29 cellular contexts compared by ENCODE assay signal in the genomic region with DNA sequence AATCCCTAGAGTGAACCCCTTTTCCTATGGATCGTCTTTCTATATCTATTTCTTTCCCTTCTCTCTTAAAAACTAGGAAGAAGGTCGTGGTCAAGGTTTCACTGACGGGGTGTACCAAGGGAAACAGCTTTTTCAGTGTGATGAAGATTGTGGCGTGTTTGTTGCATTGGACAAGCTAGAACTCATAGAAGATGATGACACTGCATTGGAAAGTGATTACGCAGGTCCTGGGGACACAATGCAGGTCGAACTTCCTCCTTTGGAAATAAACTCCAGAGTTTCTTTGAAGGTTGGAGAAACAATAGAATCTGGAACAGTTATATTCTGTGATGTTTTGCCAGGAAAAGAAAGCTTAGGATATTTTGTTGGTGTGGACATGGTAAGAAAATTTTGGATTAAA. TPM values are rescaled to one million over a fixed set of nuclear protein-coding genes. Genes with fewer than 3 reads are reported as not detected.
DNase-seq lines count a peak whose midpoint lies in the region; ATAC-seq and TF ChIP-seq lines count a peak whose summit lies in the region.
"Had no signal": no experiment of that assay in that cellular context is flagged by ENCODE, and none has a peak within 500 bp of the region (broad histone marks: within the 10 kb centered on the region; RNA-seq: fewer than 3 reads in every experiment).

No MANE protein-coding gene starts in this region.

- peaks cover 50% of the 10 kb centered on the region for H3K4me1 Mint-ChIP-seq in T-helper 2 cell treated with Interferon-gamma antibody and Interleukin-4, amounts not matched to agents 5 μg/mL and 100 μg/mL, for 36 hours (ENCODE audit: low read depth)
- H3K4me1 Mint-ChIP-seq in activated naive CD8-positive, alpha-beta T cell treated with anti-CD3 and anti-CD28 coated beads, Interleukin-2, amount 10 ng/mL, durations not matched to agents 7 days and 5 days, result peaks cover 50% of the 10 kb centered on the region

- TF ChIP-seq CTCF in left ventricle myocardium inferior (IDR thresholded peaks at IDR 0.05; ENCODE audit: borderline replicate concordance) (no peak), neutrophil (IDR thresholded peaks at IDR 0.05) (no peak), omental fat pad (IDR thresholded peaks at IDR 0.05) (no peak)

- no peak overlapping the region for H3K27ac Mint-ChIP-seq in T-helper 2 cell treated with Interferon-gamma antibody and Interleukin-4, amounts not matched to agents 5 μg/mL and 100 μg/mL, for 36 hours
- peak overlapping the region; percentile 32 for H3K27ac Mint-ChIP-seq in activated naive CD8-positive, alpha-beta T cell treated with anti-CD3 and anti-CD28 coated beads, Interleukin-2, amount 10 ng/mL, durations not matched to agents 7 days and 5 days
- H3K27ac Mint-ChIP-seq: effector memory CD8-positive, alpha-beta T cell; naive B cell; stimulated activated memory B cell treated with anti-CD40 and anti-IgM and Interleukin-4, amounts not matched to agents 10 μg/mL and 1 μg/mL and 100 μg/mL, for 72 hours had no signal

- DNase-seq in T-helper 2 cell treated with Interferon-gamma antibody and Interleukin-4, amounts not matched to agents 5 μg/mL and 100 μg/mL, for 36 hours (ENCODE audit: low spot score), result no peak
- DNase-seq in T-helper 2 cell (no peak), left ventricle myocardium inferior (no peak), Right ventricle myocardium superior (no peak), omental fat pad (ENCODE audit: low spot score) (no peak)
- no peak for DNase-seq in activated naive CD8-positive, alpha-beta T cell treated with anti-CD3 and anti-CD28 coated beads, Interleukin-2, amount 10 ng/mL, durations not matched to agents 7 days and 5 days
- no peak for DNase-seq in stimulated activated CD4-positive, alpha-beta T cell treated with anti-CD3 and anti-CD28 coated beads, Interleukin-4, amount 100 ng/mL, for 24 hours
- DNase-seq: activated CD4-positive, alpha-beta T cell treated with anti-CD3 and anti-CD28 coated beads, Interleukin-2, amount 50 U/mL, for 48 hours; amniotic stem cell; effector memory CD8-positive, alpha-beta T cell; esophagus squamous epithelium; Karpas-422; naive B cell; NCI-H1092 treated with DMSO at 0.1 percent for 48 hours; NCI-H187 treated with DMSO at 0.1 percent for 48 hours; NCI-H2227 treated with DMSO at 0.1 percent for 48 hours; NCI-H69; ovary; SJCRH30; spleen; stimulated activated CD4-positive, alpha-beta T cell treated with anti-CD3 and anti-CD28 coated beads, Interleukin-2, amount 100 ng/mL, for 48 hours; testis had no signal

- no peaks in the 10 kb centered on the region for H3K9me3 Mint-ChIP-seq in T-helper 2 cell treated with Interferon-gamma antibody and Interleukin-4, amounts not matched to agents 5 μg/mL and 100 μg/mL, for 36 hours
- no peaks in the 10 kb centered on the region for H3K9me3 Mint-ChIP-seq in activated naive CD8-positive, alpha-beta T cell treated with anti-CD3 and anti-CD28 coated beads, Interleukin-2, amount 10 ng/mL, durations not matched to agents 7 days and 5 days
- H3K9me3 Mint-ChIP-seq: effector memory CD8-positive, alpha-beta T cell; naive B cell; stimulated activated memory B cell treated with anti-CD40 and anti-IgM and Interleukin-4, amounts not matched to agents 10 μg/mL and 1 μg/mL and 100 μg/mL, for 72 hours had no signal

- no peak overlapping the region for H3K4me3 ChIP-seq in left ventricle myocardium inferior
- H3K4me3 ChIP-seq in neutrophil (ENCODE audit: low read depth in 1 of 2, low read length in 1 of 2), result no peak overlapping the region
- H3K4me3 ChIP-seq: esophagus squamous epithelium, hepatocyte, ovary, SJCRH30, spleen, testis had no signal

- H3K4me1 ChIP-seq in left ventricle myocardium inferior (peaks cover 41% of the 10 kb centered on the region), neutrophil (ENCODE audit: control insufficient read depth in 1 of 2, insufficient read depth in 1 of 2, low read depth in 1 of 2, low read length in 1 of 2) (peaks cover 12 to 25% of the 10 kb centered on the region in 2 experiments)
- H3K4me1 ChIP-seq: SJCRH30, testis had no signal

- H3K27me3 ChIP-seq in left ventricle myocardium inferior (ENCODE audit: low read depth), result no peaks in the 10 kb centered on the region
- no peaks in the 10 kb centered on the region for H3K27me3 ChIP-seq in neutrophil
- H3K27me3 ChIP-seq: esophagus squamous epithelium, hepatocyte, ovary, SJCRH30, spleen, testis had no signal

- intact Hi-C loops in left ventricle myocardium inferior (cut with micrococcal nuclease) (no loop called here), Right ventricle myocardium superior (cut with DNase I) (no loop called here)

- no peak for ATAC-seq in Right ventricle myocardium superior (ENCODE audit: poor library complexity)
- no peak for ATAC-seq in activated naive CD8-positive, alpha-beta T cell treated with anti-CD3 and anti-CD28 coated beads, Interleukin-2, amount 10 ng/mL, durations not matched to agents 7 days and 5 days (ENCODE audit: low read depth)
- no peak for ATAC-seq in omental fat pad (ENCODE audit: low FRiP score)
- ATAC-seq: effector memory CD8-positive, alpha-beta T cell; left lobe of liver; stimulated activated memory B cell treated with anti-CD40 and anti-IgM and Interleukin-4, amounts not matched to agents 10 μg/mL and 1 μg/mL and 100 μg/mL, for 72 hours had no signal

- peaks cover 69% of the 10 kb centered on the region for H3K36me3 Mint-ChIP-seq in T-helper 2 cell treated with Interferon-gamma antibody and Interleukin-4, amounts not matched to agents 5 μg/mL and 100 μg/mL, for 36 hours (ENCODE audit: low read depth)
- H3K36me3 Mint-ChIP-seq in activated naive CD8-positive, alpha-beta T cell treated with anti-CD3 and anti-CD28 coated beads, Interleukin-2, amount 10 ng/mL, durations not matched to agents 7 days and 5 days, result peaks cover 48% of the 10 kb centered on the region

- no peaks in the 10 kb centered on the region for H3K27me3 Mint-ChIP-seq in T-helper 2 cell treated with Interferon-gamma antibody and Interleukin-4, amounts not matched to agents 5 μg/mL and 100 μg/mL, for 36 hours (ENCODE audit: low read depth)
- H3K27me3 Mint-ChIP-seq in activated naive CD8-positive, alpha-beta T cell treated with anti-CD3 and anti-CD28 coated beads, Interleukin-2, amount 10 ng/mL, durations not matched to agents 7 days and 5 days, result no peaks in the 10 kb centered on the region
- H3K27me3 Mint-ChIP-seq: effector memory CD8-positive, alpha-beta T cell; naive B cell; stimulated activated memory B cell treated with anti-CD40 and anti-IgM and Interleukin-4, amounts not matched to agents 10 μg/mL and 1 μg/mL and 100 μg/mL, for 72 hours had no signal

- H3K9me3 ChIP-seq in left ventricle myocardium inferior (replicated peaks), result no peaks in the 10 kb centered on the region
- H3K9me3 ChIP-seq in neutrophil, result no peaks in the 10 kb centered on the region
- H3K9me3 ChIP-seq: esophagus squamous epithelium, ovary, SJCRH30, spleen, testis had no signal

- peak overlapping the region; percentile 64 for H3K4me3 Mint-ChIP-seq in T-helper 2 cell treated with Interferon-gamma antibody and Interleukin-4, amounts not matched to agents 5 μg/mL and 100 μg/mL, for 36 hours
- H3K4me3 Mint-ChIP-seq in activated naive CD8-positive, alpha-beta T cell treated with anti-CD3 and anti-CD28 coated beads, Interleukin-2, amount 10 ng/mL, durations not matched to agents 7 days and 5 days, result peak overlapping the region; percentile 12
- H3K4me3 Mint-ChIP-seq: effector memory CD8-positive, alpha-beta T cell; naive B cell; stimulated activated memory B cell treated with anti-CD40 and anti-IgM and Interleukin-4, amounts not matched to agents 10 μg/mL and 1 μg/mL and 100 μg/mL, for 72 hours had no signal

- POLR2A ChIA-PET in activated naive CD8-positive, alpha-beta T cell treated with anti-CD3 and anti-CD28 coated beads, Interleukin-2, amount 10 ng/mL, durations not matched to agents 7 days and 5 days (lab: Charles Lee), result interaction anchor here (1.0 to 1.1 kb wide), 2 partner anchors 10 to 85 kb away, joined by 3 read pairs; partner anchors contain the start of gene CYLD

- peak overlapping the region; percentile 10 for H3K27ac ChIP-seq in left ventricle myocardium inferior (replicated peaks)
- peak overlapping the region; percentile 36 for H3K27ac ChIP-seq in neutrophil
- H3K27ac ChIP-seq: esophagus squamous epithelium, hepatocyte, ovary, SJCRH30, testis, VCaP had no signal

- H3K36me3 ChIP-seq in left ventricle myocardium inferior, result peaks cover 46% of the 10 kb centered on the region
- peaks cover 69% of the 10 kb centered on the region for H3K36me3 ChIP-seq in neutrophil
- H3K36me3 ChIP-seq: ovary had no signal

RNA-seq across cellular contexts. Expression of gene CYLD, which starts 9.6 kb away (rescaled TPM):
- total RNA-seq in left ventricle myocardium inferior (36.0 TPM), Right ventricle myocardium superior (29.4 TPM), omental fat pad (10 to 100 TPM; 20.5 to 51.1 (median 36.6) TPM)
- 100 to 1,000 TPM; 166 to 172 TPM for total RNA-seq in activated naive CD8-positive, alpha-beta T cell treated with anti-CD3 and anti-CD28 coated beads, Interleukin-2, amount 10 ng/mL, durations not matched to agents 7 days and 5 days

RNA-seq across cellular contexts. Expression of gene NOD2, which starts 58.1 kb away (rescaled TPM):
- total RNA-seq in left ventricle myocardium inferior (0.52 TPM), Right ventricle myocardium superior (0.48 TPM), omental fat pad (10 to 100 TPM in 1 of 4 donors, 1 to 10 TPM in 3; 4.4 to 17.2 (median 5.4) TPM)
- total RNA-seq in activated naive CD8-positive, alpha-beta T cell treated with anti-CD3 and anti-CD28 coated beads, Interleukin-2, amount 10 ng/mL, durations not matched to agents 7 days and 5 days, result 1 to 10 TPM; 2.8 to 3.5 TPM
- total RNA-seq: A172, H4, SJCRH30 had no signal
